15 cellular contexts compared by ENCODE assay signal in the genomic region with DNA sequence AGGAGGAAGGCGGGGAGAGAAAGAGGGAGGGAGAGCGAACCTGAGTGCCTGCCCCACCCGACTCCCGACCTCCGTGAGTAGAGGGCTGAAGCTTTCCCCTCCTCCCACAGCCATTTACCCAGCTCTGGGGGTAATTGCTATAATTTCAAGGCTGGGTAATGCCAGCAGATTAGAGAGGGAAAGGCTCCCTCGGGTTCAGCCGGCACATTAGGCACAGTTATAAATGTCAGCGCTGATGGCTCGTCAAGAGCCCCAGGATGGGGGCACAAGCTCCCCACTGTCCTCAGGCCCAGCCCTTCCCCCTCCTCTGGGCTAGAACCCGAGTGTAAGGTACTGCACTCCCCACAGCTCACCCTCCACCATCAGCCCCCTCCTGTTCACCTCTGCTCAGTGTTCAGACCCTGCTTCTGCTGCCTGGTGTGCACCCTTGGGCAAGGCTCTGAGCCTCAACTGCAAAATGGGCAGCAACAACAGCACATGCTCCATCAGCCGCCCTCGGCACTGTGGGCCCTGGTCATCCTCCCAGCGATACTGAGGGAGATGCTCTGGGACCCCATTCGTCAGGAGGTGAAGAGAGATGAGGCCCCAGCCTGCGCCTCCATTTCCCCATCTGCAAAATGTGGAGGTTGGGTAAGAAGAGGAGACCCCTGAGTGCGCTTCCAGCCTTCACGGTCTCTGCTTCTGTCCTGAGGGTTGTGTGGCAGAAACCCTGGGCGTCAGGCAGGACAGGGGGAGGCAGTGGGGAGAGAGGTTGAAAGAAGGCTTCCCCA.
DNase-seq lines count a peak whose midpoint lies in the region; ATAC-seq and TF ChIP-seq lines count a peak whose summit lies in the region.
"Had no signal": no experiment of that assay in that cellular context is flagged by ENCODE, and none has a peak within 500 bp of the region (broad histone marks: within the 10 kb centered on the region; RNA-seq: fewer than 3 reads in every experiment).

No MANE protein-coding gene starts in this region.

- no peaks in the 10 kb centered on the region for H4K20me1 ChIP-seq in neural cell (ENCODE audit: insufficient read depth)

- no peaks in the 10 kb centered on the region for H3F3A ChIP-seq in neural cell (ENCODE audit: insufficient read depth, low read length, poor library complexity, severe bottlenecking)

- peak; percentile 95 for TF ChIP-seq EP300 in neural cell (conservative IDR thresholded peaks at IDR 0.05; ENCODE audit: poor library complexity, severe bottlenecking)

- H3K27ac Mint-ChIP-seq in natural killer cell treated with Interleukin-12 subunit alpha and Interleukin-12 subunit beta and Interleukin-15 and Interleukin-18, amount 100 ng/mL, for 72 hours: no peak overlapping the region
- H3K27ac Mint-ChIP-seq: CD4-positive, CD25-positive, alpha-beta regulatory T cell had no signal

- TF ChIP-seq RAD21 in neural cell (conservative IDR thresholded peaks at IDR 0.05): peak; percentile 46

- no peaks in the 10 kb centered on the region for H3K9me3 ChIP-seq in right atrium auricular region
- no peaks in the 10 kb centered on the region for H3K9me3 ChIP-seq in neural cell (ENCODE audit: low read length)
- H3K9me3 ChIP-seq in upper lobe of right lung: no peaks in the 10 kb centered on the region
- H3K9me3 ChIP-seq: SJCRH30 had no signal

- H3K27me3 ChIP-seq in right atrium auricular region: no peaks in the 10 kb centered on the region
- no peaks in the 10 kb centered on the region for H3K27me3 ChIP-seq in neural cell (ENCODE audit: insufficient read depth, low read depth, low read length)
- no peaks in the 10 kb centered on the region for H3K27me3 ChIP-seq in upper lobe of right lung
- H3K27me3 ChIP-seq: SJCRH30 had no signal

- peak overlapping the region; percentile 64 for H3K9ac ChIP-seq in neural cell (ENCODE audit: low read length)

- H3K9me2 ChIP-seq in neural cell (ENCODE audit: insufficient read depth, low read length): no peaks in the 10 kb centered on the region

- H3K9me3 Mint-ChIP-seq in natural killer cell treated with Interleukin-12 subunit alpha and Interleukin-12 subunit beta and Interleukin-15 and Interleukin-18, amount 100 ng/mL, for 72 hours: no peaks in the 10 kb centered on the region
- H3K9me3 Mint-ChIP-seq: CD4-positive, CD25-positive, alpha-beta regulatory T cell had no signal

- no peak overlapping the region for H2AFZ ChIP-seq in neural cell (ENCODE audit: low read depth, low read length)

- no peak for TF ChIP-seq CTCF in right atrium auricular region (IDR thresholded peaks at IDR 0.05)
- no peak for TF ChIP-seq CTCF in neural cell (IDR thresholded peaks at IDR 0.05; ENCODE audit: poor library complexity, severe bottlenecking)
- no peak for TF ChIP-seq CTCF in upper lobe of right lung (IDR thresholded peaks at IDR 0.05)

- DNase-seq in Right ventricle myocardium inferior (ENCODE audit: missing footprints) (peak; percentile 35), right atrium auricular region (ENCODE audit: low spot score) (no peak), NCI-H2227 treated with DMSO at 0.1 percent for 48 hours (lab: John Stamatoyannopoulos, UW) (peak; percentile 83), upper lobe of right lung (peak; percentile 52), NAMALWA (ENCODE audit: low spot score) (no peak)
- DNase-seq in activated CD8-positive, alpha-beta memory T cell treated with anti-CD3 and anti-CD28 coated beads, Interleukin-2, amount 50 U/mL, for 48 hours: no peak
- no peak for DNase-seq in natural killer cell treated with Interleukin-12 subunit alpha and Interleukin-12 subunit beta and Interleukin-15 and Interleukin-18, amount 100 ng/mL, for 72 hours (ENCODE audit: low spot score)
- DNase-seq: CD4-positive, CD25-positive, alpha-beta regulatory T cell; Karpas-422; MM.1S; NCI-H2107; NCI-H446 treated with DMSO at 0.1 percent for 48 hours; RPMI8226 had no signal

- peaks cover 11 to 12% of the 10 kb centered on the region in 2 donors for H3K4me1 Mint-ChIP-seq in natural killer cell treated with Interleukin-12 subunit alpha and Interleukin-12 subunit beta and Interleukin-15 and Interleukin-18, amount 100 ng/mL, for 72 hours (ENCODE audit: low read depth in 2 of 2)
- H3K4me1 Mint-ChIP-seq: CD4-positive, CD25-positive, alpha-beta regulatory T cell had no signal

- peak overlapping the region; percentile 14 for H3K4me2 ChIP-seq in neural cell (ENCODE audit: low read length)

- H3K4me3 ChIP-seq in right atrium auricular region (no peak overlapping the region), neural cell (ENCODE audit: low read length) (peak overlapping the region; percentile 45), upper lobe of right lung (no peak overlapping the region)
- H3K4me3 ChIP-seq: SJCRH30 had no signal

- intact Hi-C loops in Right ventricle myocardium inferior (cut with DNase I): no loop called here
- intact Hi-C loops in upper lobe of right lung (cut with DNase I): no loop called here

- H3K4me1 ChIP-seq in right atrium auricular region: peaks cover 0 to 8% of the 10 kb centered on the region in 2 donors
- H3K4me1 ChIP-seq in upper lobe of right lung: peaks cover 23% of the 10 kb centered on the region

- no peak overlapping the region for H3K27ac ChIP-seq in right atrium auricular region
- peak overlapping the region; percentile 95 for H3K27ac ChIP-seq in neural cell (ENCODE audit: low read length)
- H3K27ac ChIP-seq in upper lobe of right lung: no peak overlapping the region
- H3K27ac ChIP-seq: SJCRH30 had no signal

- H3K36me3 ChIP-seq in right atrium auricular region: no peaks in the 10 kb centered on the region
- H3K36me3 ChIP-seq in neural cell (ENCODE audit: insufficient read depth, low read length): no peaks in the 10 kb centered on the region
- H3K36me3 ChIP-seq in upper lobe of right lung: no peaks in the 10 kb centered on the region
- H3K36me3 ChIP-seq: SJCRH30 had no signal

- H3K4me3 Mint-ChIP-seq in natural killer cell treated with Interleukin-12 subunit alpha and Interleukin-12 subunit beta and Interleukin-15 and Interleukin-18, amount 100 ng/mL, for 72 hours: no peak overlapping the region
- H3K4me3 Mint-ChIP-seq: CD4-positive, CD25-positive, alpha-beta regulatory T cell had no signal

- ATAC-seq in Right ventricle myocardium inferior (no peak), upper lobe of right lung (no peak)
- ATAC-seq in natural killer cell treated with Interleukin-12 subunit alpha and Interleukin-12 subunit beta and Interleukin-15 and Interleukin-18, amount 100 ng/mL, for 72 hours: no peak

- H3K36me3 Mint-ChIP-seq in natural killer cell treated with Interleukin-12 subunit alpha and Interleukin-12 subunit beta and Interleukin-15 and Interleukin-18, amount 100 ng/mL, for 72 hours: no peaks in the 10 kb centered on the region
- H3K36me3 Mint-ChIP-seq: CD4-positive, CD25-positive, alpha-beta regulatory T cell had no signal

- H3K27me3 Mint-ChIP-seq in natural killer cell treated with Interleukin-12 subunit alpha and Interleukin-12 subunit beta and Interleukin-15 and Interleukin-18, amount 100 ng/mL, for 72 hours: peaks cover 5 to 15% of the 10 kb centered on the region in 2 donors

- H3K79me2 ChIP-seq in neural cell (replicated peaks; ENCODE audit: insufficient read depth, low read length): no peaks in the 10 kb centered on the region

TF ChIP-seq in neural cell, 6 proteins besides CTCF, POLR2A, EP300 and RAD21:
- TF ChIP-seq MXI1 (conservative IDR thresholded peaks at IDR 0.05; ENCODE audit: poor library complexity, severe bottlenecking) (peak; percentile 40), POLR2AphosphoS5 (IDR thresholded peaks at IDR 0.05) (peak; percentile 92), SMC3 (conservative IDR thresholded peaks at IDR 0.05; ENCODE audit: poor library complexity) (no peak)

Comparison
In these comparisons a context has a peak if more than half of its experiments do, and no peak if none do; other contexts are left out.
1. DNase-seq: peak in Right ventricle myocardium inferior (single experiment), NCI-H2227 treated with DMSO at 0.1 percent for 48 hours (single experiment) and upper lobe of right lung (single experiment); none in right atrium auricular region (single experiment), activated CD8-positive, alpha-beta memory T cell treated with anti-CD3 and anti-CD28 coated beads, Interleukin-2, amount 50 U/mL, for 48 hours (single experiment), natural killer cell treated with Interleukin-12 subunit alpha and Interleukin-12 subunit beta and Interleukin-15 and Interleukin-18, amount 100 ng/mL, for 72 hours (single experiment) and NAMALWA (single experiment).